9 cellular contexts compared by ENCODE assay signal in genomic region chr3:27134165-27134796, GRCh38.
DNase-seq lines count a peak whose midpoint lies in the region; ATAC-seq, FAIRE-seq and TF ChIP-seq lines count a peak whose summit lies in the region.
"Had no signal": no experiment of that assay in that cellular context is flagged by ENCODE, and none has a peak within 500 bp of the region (broad histone marks: within the 10 kb centered on the region; RNA-seq: fewer than 3 reads in every experiment).

No MANE protein-coding gene starts in this region.

- intact Hi-C loops in HCT116 (cut with micrococcal nuclease) = loop anchor here (1.0 to 5.0 kb wide), 4 partner anchors 120 to 1193 kb away; no protein-coding TSS in a partner anchor
- intact Hi-C loops in K562 (cut with micrococcal nuclease) = loop anchor here (2.0 to 5.0 kb wide), 3 partner anchors 333 to 1198 kb away; no protein-coding TSS in a partner anchor

- TF ChIP-seq EP300 in K562 (IDR thresholded peaks at IDR 0.05; ENCODE audit: low read length) = no peak

- POLR2A ChIA-PET in HCT116 (lab: Charles Lee) (no interaction called here), K562 (lab: Yijun Ruan, JAX) (no interaction called here)

- no peak overlapping the region; the same call in 1 of the 2 replicates for H3K4me2 ChIP-seq in HCT116 (ENCODE audit: low read length)
- H3K4me2 ChIP-seq in K562 (ENCODE audit: insufficient read depth, low read length) = no peak overlapping the region
- H3K4me2 ChIP-seq: BLaER1 treated with 17β-estradiol and CSF1 and Interleukin-3, amounts not matched to agents 10 nM and 100 nM had no signal

- H3K9me3 ChIP-seq in HCT116 (ENCODE audit: control insufficient read depth in 1 of 2, insufficient read depth in 1 of 2, low read depth in 1 of 2, low read length in 2 of 2) = no peaks in the 10 kb centered on the region
- no peaks in the 10 kb centered on the region for H3K9me3 ChIP-seq in MG63
- no peaks in the 10 kb centered on the region; the same call in 1 of the 2 replicates for H3K9me3 ChIP-seq in K562 (replicated peaks; ENCODE audit: control insufficient read depth, insufficient read depth, low read depth, low read length)
- no peaks in the 10 kb centered on the region for H3K9me3 ChIP-seq in iPS DF 6.9 (ENCODE audit: control insufficient read depth, insufficient read depth, low read length)

- H3K9ac ChIP-seq in HCT116 (ENCODE audit: low read length) (no peak overlapping the region), K562 (ENCODE audit: insufficient read depth in 1 of 2, low read depth in 2 of 2, low read length in 2 of 2) (no peak overlapping the region)
- H3K9ac ChIP-seq: BLaER1 treated with 17β-estradiol and CSF1 and Interleukin-3, amounts not matched to agents 10 nM and 100 nM had no signal

- H3K27ac ChIP-seq in HCT116 (ENCODE audit: low read depth, low read length) (no peak overlapping the region), K562 (ENCODE audit: extremely low read depth, low read depth, low read length) (no peak overlapping the region), iPS DF 6.9 (ENCODE audit: low read length) (no peak overlapping the region)
- H3K27ac ChIP-seq: BLaER1 treated with 17β-estradiol and CSF1 and Interleukin-3, amounts not matched to agents 10 nM and 100 nM had no signal

- DNase-seq in NCI-H1417 (lab: John Stamatoyannopoulos, UW) (peak; percentile 42 to 73 (median 50)), NCI-H1417 treated with DMSO at 0.1 percent for 48 hours (lab: John Stamatoyannopoulos, UW) (no peak), HCT116 (ENCODE audit: low read depth, low spot score) (peak; percentile 54), MG63 (peak; percentile 39), T-helper 9 cell (peak; percentile 41), K562 (ENCODE audit: extremely low read depth in 1 of 4, low spot score in 3 of 4) (peak; percentile 53 to 70 (median 58)), iPS DF 6.9 (ENCODE audit: low read depth, low spot score) (peak; percentile 64)
- peak; percentile 38 for DNase-seq in stimulated activated CD4-positive, alpha-beta T cell treated with anti-CD3 and anti-CD28 coated beads, Interleukin-12 subunit alpha, Interleukin-12 subunit beta, amount 100 ng/mL, for 4 hours

- H3K4me1 ChIP-seq in HCT116 (ENCODE audit: control insufficient read depth in 1 of 2, insufficient read depth in 2 of 2, low read length in 2 of 2) (no peaks in the 10 kb centered on the region), K562 (replicated peaks in 1 of 2; ENCODE audit: control insufficient read depth in 2 of 2, insufficient read depth in 2 of 2, low read length in 2 of 2) (no peaks in the 10 kb centered on the region), iPS DF 6.9 (ENCODE audit: control insufficient read depth, insufficient read depth, low read length) (no peaks in the 10 kb centered on the region)
- H3K4me1 ChIP-seq: BLaER1 treated with 17β-estradiol and CSF1 and Interleukin-3, amounts not matched to agents 10 nM and 100 nM had no signal

- peak; percentile 82 to 90 (median 87) for TF ChIP-seq CTCF in HCT116 (IDR thresholded peaks at IDR 0.05 in 2 of 3, conservative IDR thresholded peaks at IDR 0.05 in 1 of 3; ENCODE audit: borderline replicate concordance in 1 of 3, insufficient read depth in 1 of 3, low read depth in 2 of 3, low read length in 2 of 3)
- TF ChIP-seq CTCF in K562 (IDR thresholded peaks at IDR 0.05 in 2 of 3, conservative IDR thresholded peaks at IDR 0.05 in 1 of 3; ENCODE audit: insufficient read depth in 2 of 3, low read depth in 1 of 3, low read length in 3 of 3) = peak; percentile 80 to 83 (median 82)

- in situ Hi-C loops in K562 (cut with MboI) = no loop called here

- RAD21 ChIA-PET in HCT116 (lab: Charles Lee; ENCODE audit: low non-redundant PET in 1 of 2, low total read pairs in 2 of 2, uncharacterized antibody in 2 of 2, unreplicated experiment in 2 of 2) = interaction anchor here (0.6 to 1.7 kb wide), 4 partner anchors 119 to 205 kb away, joined by 3 to 9 read pairs (median 5); no protein-coding TSS in a partner anchor

- BruUV-seq in HCT116 (replicated peaks; lab: Mats Ljungman, UMichigan) (no TSS peak), K562 (replicated peaks; lab: Mats Ljungman, UMichigan) (no TSS peak)

- H3K9me1 ChIP-seq in K562 (ENCODE audit: control insufficient read depth, insufficient read depth, low read length) = no peaks in the 10 kb centered on the region

- TF ChIP-seq POLR2A in HCT116 (IDR thresholded peaks at IDR 0.05; ENCODE audit: borderline replicate concordance, extremely low read depth, insufficient read depth, insufficient read length) (no peak), K562 (conservative IDR thresholded peaks at IDR 0.05) (no peak)

- no peaks in the 10 kb centered on the region for H4K20me1 ChIP-seq in HCT116 (ENCODE audit: insufficient read depth)
- no peaks in the 10 kb centered on the region for H4K20me1 ChIP-seq in K562 (replicated peaks; ENCODE audit: control insufficient read depth, insufficient read depth, low read length)
- H4K20me1 ChIP-seq: BLaER1 treated with 17β-estradiol and CSF1 and Interleukin-3, amounts not matched to agents 10 nM and 100 nM had no signal

- no peak overlapping the region for H2AFZ ChIP-seq in HCT116 (ENCODE audit: low read depth, low read length, poor library complexity, severe bottlenecking)
- no peak overlapping the region for H2AFZ ChIP-seq in K562 (ENCODE audit: low read depth, low read length)

- 0% methylated on average over 2 of the region's 2 CpGs for WGBS in K562 (ENCODE audit: insufficient coverage, low coverage, missing lambda C conversion rate)
- no CpG with 5 or more reads among the region's 2 CpGs for WGBS in iPS DF 6.9 (ENCODE audit: insufficient coverage, insufficient read length)

- TF ChIP-seq RAD21 in HCT116 (IDR thresholded peaks at IDR 0.05; ENCODE audit: low read depth) (peak; percentile 95), K562 (CRISPR knock-in tag; conservative IDR thresholded peaks at IDR 0.05 in 1 of 2, IDR thresholded peaks at IDR 0.05 in 1 of 2) (peak; percentile 67 to 80)

- ATAC-seq in HCT116 (peak; percentile 95), K562 (peak; percentile 84)

- no peaks in the 10 kb centered on the region for H3K27me3 ChIP-seq in HCT116 (ENCODE audit: insufficient read depth, low read length)
- no peaks in the 10 kb centered on the region for H3K27me3 ChIP-seq in MG63
- no peaks in the 10 kb centered on the region for H3K27me3 ChIP-seq in K562 (ENCODE audit: control insufficient read depth in 2 of 2, insufficient read depth in 2 of 2, low read length in 2 of 2)
- H3K27me3 ChIP-seq in iPS DF 6.9 (ENCODE audit: control insufficient read depth, insufficient read depth, low read length) = no peaks in the 10 kb centered on the region
- H3K27me3 ChIP-seq: BLaER1 treated with 17β-estradiol and CSF1 and Interleukin-3, amounts not matched to agents 10 nM and 100 nM had no signal

- H3K36me3 ChIP-seq in HCT116 (ENCODE audit: control insufficient read depth in 1 of 2, insufficient read depth in 2 of 2, low read length in 2 of 2) (no peaks in the 10 kb centered on the region), MG63 (no peaks in the 10 kb centered on the region), K562 (ENCODE audit: control insufficient read depth, insufficient read depth, low read length) (no peaks in the 10 kb centered on the region), iPS DF 6.9 (ENCODE audit: control insufficient read depth, insufficient read depth, low read length) (no peaks in the 10 kb centered on the region)

- H3K4me3 ChIP-seq in HCT116 (replicated peaks in 1 of 2; ENCODE audit: low read depth in 1 of 2, low read length in 2 of 2) (no peak overlapping the region), MG63 (no peak overlapping the region), K562 (no peak overlapping the region), iPS DF 6.9 (ENCODE audit: low read length) (no peak overlapping the region)
- H3K4me3 ChIP-seq: BLaER1 treated with 17β-estradiol and CSF1 and Interleukin-3, amounts not matched to agents 10 nM and 100 nM had no signal

- CTCF ChIA-PET in HCT116 (lab: Charles Lee) = interaction anchor here (0.6 to 5.6 kb wide), 8 partner anchors 8 to 1194 kb away, joined by 3 to 57 read pairs (median 4); no protein-coding TSS in a partner anchor
- CTCF ChIA-PET in K562 (lab: Yijun Ruan, JAX; ENCODE audit: low intra/inter-chr PET ratio) = no interaction called here

- no peaks in the 10 kb centered on the region for H3K79me2 ChIP-seq in HCT116 (ENCODE audit: insufficient read depth, low read length)
- no peaks in the 10 kb centered on the region for H3K79me2 ChIP-seq in K562 (ENCODE audit: control insufficient read depth, insufficient read depth, low read length)

- H3K9me2 ChIP-seq in HCT116 (ENCODE audit: insufficient read depth) = no peaks in the 10 kb centered on the region

- FAIRE-seq in K562 (lab: Jason Lieb, UNC) = peak; percentile 65

TF ChIP-seq in HCT116, 20 proteins besides CTCF, POLR2A, EP300 and RAD21:
- TF ChIP-seq CBX3 (IDR thresholded peaks at IDR 0.05; ENCODE audit: low read depth) (no peak), EZH2 (IDR thresholded peaks at IDR 0.05) (no peak), EZH2phosphoT487 (IDR thresholded peaks at IDR 0.05; ENCODE audit: borderline replicate concordance) (no peak)

TF ChIP-seq in K562, 482 proteins besides CTCF, POLR2A, EP300 and RAD21 (continues in another document):
- no peak for TF ChIP-seq JUNB (CRISPR knock-in tag; conservative IDR thresholded peaks at IDR 0.05)
- TF ChIP-seq, protein P1, sequence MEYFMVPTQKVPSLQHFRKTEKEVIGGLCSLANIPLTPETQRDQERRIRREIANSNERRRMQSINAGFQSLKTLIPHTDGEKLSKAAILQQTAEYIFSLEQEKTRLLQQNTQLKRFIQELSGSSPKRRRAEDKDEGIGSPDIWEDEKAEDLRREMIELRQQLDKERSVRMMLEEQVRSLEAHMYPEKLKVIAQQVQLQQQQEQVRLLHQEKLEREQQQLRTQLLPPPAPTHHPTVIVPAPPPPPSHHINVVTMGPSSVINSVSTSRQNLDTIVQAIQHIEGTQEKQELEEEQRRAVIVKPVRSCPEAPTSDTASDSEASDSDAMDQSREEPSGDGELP (CRISPR knock-in tag; IDR thresholded peaks at IDR 0.05; ENCODE audit: borderline replicate concordance) = peak; percentile 87
- TF ChIP-seq ETS2 (tag; IDR thresholded peaks at IDR 0.05; ENCODE audit: borderline replicate concordance, poor library complexity, severe bottlenecking) = no peak
- TF ChIP-seq ZNF449 (CRISPR knock-in tag; IDR thresholded peaks at IDR 0.05) = no peak
- TF ChIP-seq MXI1 (IDR thresholded peaks at IDR 0.05; ENCODE audit: low read depth, low read length) = no peak
